In genomic region chr22:46910624-46911023, GRCh38 we compare ENCODE assay signal across 31 cellular contexts.
DNase-seq lines count a peak whose midpoint lies in the region; ATAC-seq and TF ChIP-seq lines count a peak whose summit lies in the region.
"Had no signal": no experiment of that assay in that cellular context is flagged by ENCODE, and none has a peak within 500 bp of the region (broad histone marks: within the 10 kb centered on the region; RNA-seq: fewer than 3 reads in every experiment).

No MANE protein-coding gene starts in this region.

- CTCF ChIA-PET in MCF 10A (lab: Yijun Ruan, JAX) = interaction anchor here (0.6 kb wide), 1 partner anchor 11 kb away, joined by 3 read pairs; no protein-coding TSS in a partner anchor

- no peak for ATAC-seq in T-helper 17 cell
- ATAC-seq in stimulated activated effector memory CD8-positive, alpha-beta T cell treated with anti-CD3 and anti-CD28 coated beads, Interleukin-12 subunit alpha, Interleukin-12 subunit beta, amount 100 ng/mL, for 72 hours = no peak
- ATAC-seq: activated CD4-positive, alpha-beta T cell treated with anti-CD3 and anti-CD28 coated beads for 36 hours; activated CD8-positive, alpha-beta T cell treated with anti-CD3 and anti-CD28 coated beads for 36 hours; GM12878; left lung had no signal

- no peaks in the 10 kb centered on the region for H3K9me3 ChIP-seq in breast epithelium
- H3K9me3 ChIP-seq in T-helper 17 cell (ENCODE audit: control insufficient read depth, low read length, poor library complexity, severe bottlenecking) = no peaks in the 10 kb centered on the region
- H3K9me3 ChIP-seq: BE2C, left lung, MG63, neutrophil, SK-N-SH had no signal

- no TSS peak for BruUV-seq in MCF 10A (replicated peaks; lab: Mats Ljungman, UMichigan)

- no peaks in the 10 kb centered on the region for H3K4me1 ChIP-seq in breast epithelium
- H3K4me1 ChIP-seq: BE2C, left lung had no signal

- DNase-seq in MCF 10A (ENCODE audit: unreplicated experiment) (no peak), breast epithelium (ENCODE audit: low spot score in 2 of 2) (no peak), T-helper 17 cell (no peak), islet precursor cell (peak; percentile 51), SW480 (ENCODE audit: low spot score) (no peak)
- no peak for DNase-seq in stimulated activated effector memory CD8-positive, alpha-beta T cell treated with anti-CD3 and anti-CD28 coated beads, Interleukin-12 subunit alpha, Interleukin-12 subunit beta, amount 100 ng/mL, for 72 hours (ENCODE audit: low spot score in 2 of 2)
- DNase-seq in activated T-helper 2 cell treated with anti-CD3 and anti-CD28 coated beads, Interferon-gamma antibody, Interleukin-2, Interleukin-4, amounts not matched to agents 10 μg/mL and 5 μg/mL and 100 μg/mL, durations not matched to agents 14 hours and 24 hours and 36 hours (ENCODE audit: low spot score) = no peak
- no peak for DNase-seq in activated T-cell treated with anti-CD3 and anti-CD28 coated beads, Interleukin-2, amount 50 U/mL, for 48 hours
- DNase-seq: ACHN; activated CD4-positive, alpha-beta T cell treated with anti-CD3 and anti-CD28 coated beads for 36 hours; activated CD8-positive, alpha-beta T cell treated with anti-CD3 and anti-CD28 coated beads for 36 hours; activated naive CD4-positive, alpha-beta T cell treated with anti-CD3 and anti-CD28 coated beads, Interleukin-2, amount 10 ng/mL, durations not matched to agents 7 days and 5 days; anterior cingulate cortex; BE2C; DMS153; H7; KG1; left lung; mesendoderm; MG63; NCI-H1105; NCI-H187 treated with DMSO at 0.1 percent for 48 hours; NCI-H524 treated with DMSO at 0.1 percent for 48 hours; PC-9; SK-N-SH; stimulated activated CD4-positive, alpha-beta T cell treated with anti-CD3 and anti-CD28 coated beads, Interleukin-4, amount 100 ng/mL, for 1 hour; T-helper 2 cell had no signal

- H3K27me3 ChIP-seq in breast epithelium = no peaks in the 10 kb centered on the region
- H3K27me3 ChIP-seq: BE2C, left lung, MG63, neutrophil had no signal

- no peak overlapping the region for H3K4me3 ChIP-seq in breast epithelium
- H3K4me3 ChIP-seq: GM12878, left lung, MG63, PC-9 had no signal

- intact Hi-C loops in MCF 10A (cut with micrococcal nuclease) (no loop called here), breast epithelium (cut with DNase I; ENCODE audit: low total_unique reads) (no loop called here)
- intact Hi-C loops in activated T-helper 2 cell treated with anti-CD3 and anti-CD28 coated beads, Interferon-gamma antibody, Interleukin-2, Interleukin-4, amounts not matched to agents 10 μg/mL and 5 μg/mL and 100 μg/mL, durations not matched to agents 14 hours and 24 hours and 36 hours (cut with micrococcal nuclease) = no loop called here

- H3K4me1 Mint-ChIP-seq in MCF 10A (ENCODE audit: insufficient read depth, unreplicated experiment) = peaks cover 5% of the 10 kb centered on the region
- H3K4me1 Mint-ChIP-seq in T-helper 17 cell = peaks cover 29% of the 10 kb centered on the region
- peaks cover 49% of the 10 kb centered on the region for H3K4me1 Mint-ChIP-seq in stimulated activated effector memory CD8-positive, alpha-beta T cell treated with anti-CD3 and anti-CD28 coated beads, Interleukin-12 subunit alpha, Interleukin-12 subunit beta, amount 100 ng/mL, for 72 hours
- H3K4me1 Mint-ChIP-seq in activated T-helper 2 cell treated with anti-CD3 and anti-CD28 coated beads, Interferon-gamma antibody, Interleukin-2, Interleukin-4, amounts not matched to agents 10 μg/mL and 5 μg/mL and 100 μg/mL, durations not matched to agents 14 hours and 24 hours and 36 hours (ENCODE audit: low read depth) = no peaks in the 10 kb centered on the region
- H3K4me1 Mint-ChIP-seq: activated CD4-positive, alpha-beta T cell treated with anti-CD3 and anti-CD28 coated beads for 36 hours had no signal

- no peaks in the 10 kb centered on the region for H3K9me3 Mint-ChIP-seq in MCF 10A (ENCODE audit: unreplicated experiment)
- H3K9me3 Mint-ChIP-seq in stimulated activated effector memory CD8-positive, alpha-beta T cell treated with anti-CD3 and anti-CD28 coated beads, Interleukin-12 subunit alpha, Interleukin-12 subunit beta, amount 100 ng/mL, for 72 hours = no peaks in the 10 kb centered on the region
- H3K9me3 Mint-ChIP-seq in activated T-helper 2 cell treated with anti-CD3 and anti-CD28 coated beads, Interferon-gamma antibody, Interleukin-2, Interleukin-4, amounts not matched to agents 10 μg/mL and 5 μg/mL and 100 μg/mL, durations not matched to agents 14 hours and 24 hours and 36 hours = no peaks in the 10 kb centered on the region
- H3K9me3 Mint-ChIP-seq: activated CD8-positive, alpha-beta T cell treated with anti-CD3 and anti-CD28 coated beads for 36 hours; activated naive CD4-positive, alpha-beta T cell treated with anti-CD3 and anti-CD28 coated beads, Interleukin-2, amount 10 ng/mL, durations not matched to agents 7 days and 5 days; type B pancreatic cell had no signal

- TF ChIP-seq CTCF in MCF 10A (IDR thresholded peaks at IDR 0.05; ENCODE audit: unreplicated experiment) (no peak), breast epithelium (IDR thresholded peaks at IDR 0.05) (no peak)

- H3K4me3 Mint-ChIP-seq in MCF 10A (ENCODE audit: unreplicated experiment) (no peak overlapping the region), T-helper 17 cell (no peak overlapping the region)
- H3K4me3 Mint-ChIP-seq in stimulated activated effector memory CD8-positive, alpha-beta T cell treated with anti-CD3 and anti-CD28 coated beads, Interleukin-12 subunit alpha, Interleukin-12 subunit beta, amount 100 ng/mL, for 72 hours = no peak overlapping the region
- no peak overlapping the region for H3K4me3 Mint-ChIP-seq in activated T-helper 2 cell treated with anti-CD3 and anti-CD28 coated beads, Interferon-gamma antibody, Interleukin-2, Interleukin-4, amounts not matched to agents 10 μg/mL and 5 μg/mL and 100 μg/mL, durations not matched to agents 14 hours and 24 hours and 36 hours (ENCODE audit: low read depth)
- H3K4me3 Mint-ChIP-seq: activated CD4-positive, alpha-beta T cell treated with anti-CD3 and anti-CD28 coated beads for 36 hours; activated CD8-positive, alpha-beta T cell treated with anti-CD3 and anti-CD28 coated beads for 36 hours; activated naive CD4-positive, alpha-beta T cell treated with anti-CD3 and anti-CD28 coated beads, Interleukin-2, amount 10 ng/mL, durations not matched to agents 7 days and 5 days; type B pancreatic cell had no signal

- peak overlapping the region; percentile 28 for H3K27ac Mint-ChIP-seq in MCF 10A (ENCODE audit: low read depth, unreplicated experiment)
- peak overlapping the region; percentile 79 for H3K27ac Mint-ChIP-seq in T-helper 17 cell
- peak overlapping the region; percentile 88 for H3K27ac Mint-ChIP-seq in stimulated activated effector memory CD8-positive, alpha-beta T cell treated with anti-CD3 and anti-CD28 coated beads, Interleukin-12 subunit alpha, Interleukin-12 subunit beta, amount 100 ng/mL, for 72 hours
- H3K27ac Mint-ChIP-seq in activated T-helper 2 cell treated with anti-CD3 and anti-CD28 coated beads, Interferon-gamma antibody, Interleukin-2, Interleukin-4, amounts not matched to agents 10 μg/mL and 5 μg/mL and 100 μg/mL, durations not matched to agents 14 hours and 24 hours and 36 hours = no peak overlapping the region
- H3K27ac Mint-ChIP-seq: activated CD4-positive, alpha-beta T cell treated with anti-CD3 and anti-CD28 coated beads for 36 hours; activated CD8-positive, alpha-beta T cell treated with anti-CD3 and anti-CD28 coated beads for 36 hours; activated naive CD4-positive, alpha-beta T cell treated with anti-CD3 and anti-CD28 coated beads, Interleukin-2, amount 10 ng/mL, durations not matched to agents 7 days and 5 days; type B pancreatic cell had no signal

- peaks cover 34% of the 10 kb centered on the region for H3K36me3 Mint-ChIP-seq in MCF 10A (ENCODE audit: insufficient read depth, unreplicated experiment)
- peaks cover 8% of the 10 kb centered on the region for H3K36me3 Mint-ChIP-seq in T-helper 17 cell (ENCODE audit: low read depth)
- peaks cover 69% of the 10 kb centered on the region for H3K36me3 Mint-ChIP-seq in stimulated activated effector memory CD8-positive, alpha-beta T cell treated with anti-CD3 and anti-CD28 coated beads, Interleukin-12 subunit alpha, Interleukin-12 subunit beta, amount 100 ng/mL, for 72 hours
- H3K36me3 Mint-ChIP-seq in activated T-helper 2 cell treated with anti-CD3 and anti-CD28 coated beads, Interferon-gamma antibody, Interleukin-2, Interleukin-4, amounts not matched to agents 10 μg/mL and 5 μg/mL and 100 μg/mL, durations not matched to agents 14 hours and 24 hours and 36 hours (ENCODE audit: low read depth) = peaks cover 3% of the 10 kb centered on the region
- H3K36me3 Mint-ChIP-seq: type B pancreatic cell had no signal

- no peaks in the 10 kb centered on the region for H3K36me3 ChIP-seq in breast epithelium
- H3K36me3 ChIP-seq: BE2C had no signal

- H3K27ac ChIP-seq in breast epithelium = no peak overlapping the region
- H3K27ac ChIP-seq: HL-60, left lung, neutrophil, PC-9 had no signal

- TF ChIP-seq POLR2A in breast epithelium (IDR thresholded peaks at IDR 0.05) = no peak

- H3K27me3 Mint-ChIP-seq in MCF 10A (ENCODE audit: insufficient read depth, unreplicated experiment) (no peaks in the 10 kb centered on the region), T-helper 17 cell (no peaks in the 10 kb centered on the region)
- no peaks in the 10 kb centered on the region for H3K27me3 Mint-ChIP-seq in activated T-helper 2 cell treated with anti-CD3 and anti-CD28 coated beads, Interferon-gamma antibody, Interleukin-2, Interleukin-4, amounts not matched to agents 10 μg/mL and 5 μg/mL and 100 μg/mL, durations not matched to agents 14 hours and 24 hours and 36 hours (ENCODE audit: low read depth)
- H3K27me3 Mint-ChIP-seq: activated CD4-positive, alpha-beta T cell treated with anti-CD3 and anti-CD28 coated beads for 36 hours; activated CD8-positive, alpha-beta T cell treated with anti-CD3 and anti-CD28 coated beads for 36 hours; activated naive CD4-positive, alpha-beta T cell treated with anti-CD3 and anti-CD28 coated beads, Interleukin-2, amount 10 ng/mL, durations not matched to agents 7 days and 5 days; type B pancreatic cell had no signal

- POLR2A ChIA-PET in MCF 10A (lab: Yijun Ruan, JAX) = no interaction called here
